Comparison of ENCODE assay signal across 2 cellular contexts in genomic region chr1:221717491-221717865, GRCh38.
TF ChIP-seq lines count a peak whose summit lies in the region.

No MANE protein-coding gene starts in this region.

TF ChIP-seq in GM23338, 12 proteins besides CTCF, POLR2A, EP300 and RAD21:
- TF ChIP-seq JUNB (IDR thresholded peaks at IDR 0.05; ENCODE audit: unreplicated experiment): no peak
- no peak for TF ChIP-seq REST (IDR thresholded peaks at IDR 0.05; ENCODE audit: unreplicated experiment)
- no peak for TF ChIP-seq POLR2AphosphoS5 (IDR thresholded peaks at IDR 0.05; ENCODE audit: low read depth)
- TF ChIP-seq ZNF114 (CRISPR knock-in tag; IDR thresholded peaks at IDR 0.05): no peak
- no peak for TF ChIP-seq EZH2phosphoT487 (IDR thresholded peaks at IDR 0.05; ENCODE audit: unreplicated experiment)
- no peak for TF ChIP-seq NANOG (IDR thresholded peaks at IDR 0.05; ENCODE audit: borderline replicate concordance)
- no peak for TF ChIP-seq ETS1 (IDR thresholded peaks at IDR 0.05)
- TF ChIP-seq CREB1 (CRISPR knock-in tag; IDR thresholded peaks at IDR 0.05; ENCODE audit: low read depth): no peak
- TF ChIP-seq ZNF331 (CRISPR knock-in tag; IDR thresholded peaks at IDR 0.05; ENCODE audit: low read depth): no peak
- no peak for TF ChIP-seq EZH2 (IDR thresholded peaks at IDR 0.05; ENCODE audit: low read depth, unreplicated experiment)
- TF ChIP-seq ZNF462 (CRISPR knock-in tag; IDR thresholded peaks at IDR 0.05): no peak
- no peak for TF ChIP-seq STAT1 (IDR thresholded peaks at IDR 0.05; ENCODE audit: unreplicated experiment)

TF ChIP-seq in K562, 482 proteins besides CTCF, POLR2A, EP300 and RAD21:
- TF ChIP-seq ZNF589 (CRISPR knock-in tag; IDR thresholded peaks at IDR 0.05; ENCODE audit: low read depth) (0 out of 2 replicates have a peak, but pooled peaks have one; percentile 12), SAFB (IDR thresholded peaks at IDR 0.05; ENCODE audit: borderline replicate concordance, low read depth, low read length) (no peak), RBM34 (IDR thresholded peaks at IDR 0.05; ENCODE audit: borderline replicate concordance, insufficient read depth, low read length) (no peak), NCOA2 (IDR thresholded peaks at IDR 0.05; ENCODE audit: partially characterized antibody in 2 of 2) (no peak), ATF7 (IDR thresholded peaks at IDR 0.05) (no peak), NR4A1 (CRISPR knock-in tag; IDR thresholded peaks at IDR 0.05) (no peak), NR4A1 (tag; IDR thresholded peaks at IDR 0.05) (no peak), FOXO4 (CRISPR knock-in tag; IDR thresholded peaks at IDR 0.05) (no peak), KLF16 (IDR thresholded peaks at IDR 0.05) (no peak), MXD1 (CRISPR knock-in tag; IDR thresholded peaks at IDR 0.05; ENCODE audit: borderline replicate concordance, poor library complexity, severe bottlenecking) (no peak)
